Comparison of ENCODE assay signal across 12 cellular contexts in genomic region chr3:106423321-106424225, GRCh38.
DNase-seq lines count a peak whose midpoint lies in the region; ATAC-seq and TF ChIP-seq lines count a peak whose summit lies in the region.
"Had no signal": no experiment of that assay in that cellular context is flagged by ENCODE, and none has a peak within 500 bp of the region (broad histone marks: within the 10 kb centered on the region; RNA-seq: fewer than 3 reads in every experiment).

No MANE protein-coding gene starts in this region.

- H3K9me3 Mint-ChIP-seq in T-helper 2 cell treated with Interferon-gamma antibody and Interleukin-4, amounts not matched to agents 5 μg/mL and 100 μg/mL, for 36 hours: peaks cover 5% of the 10 kb centered on the region

- H3K4me3 Mint-ChIP-seq in T-helper 2 cell treated with Interferon-gamma antibody and Interleukin-4, amounts not matched to agents 5 μg/mL and 100 μg/mL, for 36 hours: peak overlapping the region; percentile 41
- H3K4me3 Mint-ChIP-seq: IgD-negative memory B cell had no signal

- H3K4me3 ChIP-seq in GM12865 (ENCODE audit: low read depth, low read length) (no peak overlapping the region), right atrium auricular region (no peak overlapping the region), colonic mucosa (no peak overlapping the region)
- H3K4me3 ChIP-seq: right lobe of liver had no signal

- no peaks in the 10 kb centered on the region for H3K27me3 Mint-ChIP-seq in T-helper 2 cell treated with Interferon-gamma antibody and Interleukin-4, amounts not matched to agents 5 μg/mL and 100 μg/mL, for 36 hours (ENCODE audit: low read depth)

- H3K36me3 ChIP-seq in right atrium auricular region (no peaks in the 10 kb centered on the region), colonic mucosa (no peaks in the 10 kb centered on the region)
- H3K36me3 ChIP-seq: right lobe of liver had no signal

- H3K9me3 ChIP-seq in right atrium auricular region (no peaks in the 10 kb centered on the region), colonic mucosa (no peaks in the 10 kb centered on the region)
- H3K9me3 ChIP-seq: right lobe of liver had no signal

- no peak overlapping the region for H3K9ac ChIP-seq in colonic mucosa (ENCODE audit: low read depth in 2 of 2, low read length in 2 of 2)

- H3K27ac ChIP-seq in right atrium auricular region (no peak overlapping the region), colonic mucosa (no peak overlapping the region)
- H3K27ac ChIP-seq: right lobe of liver had no signal

- H3K27ac Mint-ChIP-seq in T-helper 2 cell treated with Interferon-gamma antibody and Interleukin-4, amounts not matched to agents 5 μg/mL and 100 μg/mL, for 36 hours: peak overlapping the region; percentile 31
- H3K27ac Mint-ChIP-seq: IgD-negative memory B cell had no signal

- intact Hi-C loops in colonic mucosa (cut with DNase I): no loop called here

- DNase-seq in GM12865 (ENCODE audit: low read depth) (peak; percentile 18), omental fat pad (ENCODE audit: low spot score) (no peak), right atrium auricular region (ENCODE audit: low spot score) (no peak), colonic mucosa (no peak)
- peak; percentile 59 for DNase-seq in T-helper 2 cell treated with Interferon-gamma antibody and Interleukin-4, amounts not matched to agents 5 μg/mL and 100 μg/mL, for 36 hours (ENCODE audit: low spot score)
- DNase-seq: central memory CD4-positive, alpha-beta T cell; DMS 273 treated with DMSO at 0.1 percent for 48 hours; NCI-H1930; right lobe of liver had no signal

- H3K27me3 ChIP-seq in right atrium auricular region (no peaks in the 10 kb centered on the region), colonic mucosa (no peaks in the 10 kb centered on the region)
- H3K27me3 ChIP-seq: right lobe of liver had no signal

- H3K4me1 ChIP-seq in right atrium auricular region (peaks cover 0 to 8% of the 10 kb centered on the region in 2 donors), colonic mucosa (no peaks in the 10 kb centered on the region)
- H3K4me1 ChIP-seq: right lobe of liver had no signal

- ATAC-seq in GM19351 (IDR thresholded peaks at IDR 0.05; ENCODE audit: unreplicated experiment) (peak; percentile 63), omental fat pad (ENCODE audit: low FRiP score) (peak; percentile 72), GM18517 (IDR thresholded peaks at IDR 0.05; ENCODE audit: unreplicated experiment) (no peak)
- ATAC-seq: right lobe of liver had no signal

- no peak for TF ChIP-seq CTCF in GM12865 (IDR thresholded peaks at IDR 0.05; ENCODE audit: insufficient read depth, low read depth, low read length, missing control alignments)
- TF ChIP-seq CTCF in omental fat pad (IDR thresholded peaks at IDR 0.05): no peak
- no peak for TF ChIP-seq CTCF in right atrium auricular region (IDR thresholded peaks at IDR 0.05)
- no peak for TF ChIP-seq CTCF in colonic mucosa (IDR thresholded peaks at IDR 0.05)

- no peaks in the 10 kb centered on the region for H3K36me3 Mint-ChIP-seq in T-helper 2 cell treated with Interferon-gamma antibody and Interleukin-4, amounts not matched to agents 5 μg/mL and 100 μg/mL, for 36 hours (ENCODE audit: low read depth)

- H3K4me1 Mint-ChIP-seq in T-helper 2 cell treated with Interferon-gamma antibody and Interleukin-4, amounts not matched to agents 5 μg/mL and 100 μg/mL, for 36 hours (ENCODE audit: low read depth): peaks cover 27% of the 10 kb centered on the region

Comparison
In these comparisons a context has a peak if more than half of its experiments do, and no peak if none do; other contexts are left out.
1. DNase-seq: peak in GM12865 (single experiment) and T-helper 2 cell treated with Interferon-gamma antibody and Interleukin-4, amounts not matched to agents 5 μg/mL and 100 μg/mL, for 36 hours (single experiment); none in omental fat pad (single experiment), right atrium auricular region (single experiment) and colonic mucosa (single experiment).